ENCODE assay signal across 6 cellular contexts in genomic region chr10:84232376-84232775, GRCh38. TPM values are rescaled to one million over a fixed set of nuclear protein-coding genes. Genes with fewer than 3 reads are reported as not detected.
"Had no signal": no experiment of that assay in that cellular context is flagged by ENCODE, and none has a peak within 500 bp of the region (broad histone marks: within the 10 kb centered on the region; RNA-seq: fewer than 3 reads in every experiment).

No MANE protein-coding gene starts in this region.

- H3K4me3 Mint-ChIP-seq: GM23338, H9, IgD-negative memory B cell had no signal

- H3K9me3 Mint-ChIP-seq: GM23338, H9 had no signal

- H3K4me2 ChIP-seq: GM23338 had no signal

- H3K27ac Mint-ChIP-seq: GM23338, IgD-negative memory B cell had no signal

- H3K4me1 Mint-ChIP-seq: IgD-negative memory B cell had no signal

- DNase-seq: H9, HCEC 1CT had no signal

- ATAC-seq: GM23338 had no signal

- H3K4me3 ChIP-seq: GM23338 had no signal

RNA-seq across cellular contexts. Expression of gene LRIT2, which starts 7.0 kb away (rescaled TPM):
- total RNA-seq: GM23338, H1, H9, HT-29 had no signal
- polyA plus RNA-seq: GM23338, H1, IgD-negative memory B cell had no signal

RNA-seq across cellular contexts. Expression of gene LRIT1, which starts 9.0 kb away (rescaled TPM):
- total RNA-seq: H1, H9, HT-29 had no signal
- polyA plus RNA-seq: GM23338, IgD-negative memory B cell had no signal

RNA-seq across cellular contexts. Expression of gene RGR, which starts 12.5 kb away (rescaled TPM):
- total RNA-seq: GM23338, H1, H9, HT-29 had no signal
- polyA plus RNA-seq: GM23338, H1, IgD-negative memory B cell had no signal

RNA-seq across cellular contexts. Expression of gene CDHR1, which starts 38.0 kb away (rescaled TPM):
- total RNA-seq: HT-29 had no signal
- polyA plus RNA-seq: IgD-negative memory B cell had no signal

RNA-seq across cellular contexts. Expression of gene GPR15LG, which starts 58.8 kb away (rescaled TPM):
- total RNA-seq: GM23338, H1, H9, HT-29 had no signal
- polyA plus RNA-seq: GM23338, H1, IgD-negative memory B cell had no signal
